Comparison of ENCODE assay signal across 1 cellular context in the genomic region with DNA sequence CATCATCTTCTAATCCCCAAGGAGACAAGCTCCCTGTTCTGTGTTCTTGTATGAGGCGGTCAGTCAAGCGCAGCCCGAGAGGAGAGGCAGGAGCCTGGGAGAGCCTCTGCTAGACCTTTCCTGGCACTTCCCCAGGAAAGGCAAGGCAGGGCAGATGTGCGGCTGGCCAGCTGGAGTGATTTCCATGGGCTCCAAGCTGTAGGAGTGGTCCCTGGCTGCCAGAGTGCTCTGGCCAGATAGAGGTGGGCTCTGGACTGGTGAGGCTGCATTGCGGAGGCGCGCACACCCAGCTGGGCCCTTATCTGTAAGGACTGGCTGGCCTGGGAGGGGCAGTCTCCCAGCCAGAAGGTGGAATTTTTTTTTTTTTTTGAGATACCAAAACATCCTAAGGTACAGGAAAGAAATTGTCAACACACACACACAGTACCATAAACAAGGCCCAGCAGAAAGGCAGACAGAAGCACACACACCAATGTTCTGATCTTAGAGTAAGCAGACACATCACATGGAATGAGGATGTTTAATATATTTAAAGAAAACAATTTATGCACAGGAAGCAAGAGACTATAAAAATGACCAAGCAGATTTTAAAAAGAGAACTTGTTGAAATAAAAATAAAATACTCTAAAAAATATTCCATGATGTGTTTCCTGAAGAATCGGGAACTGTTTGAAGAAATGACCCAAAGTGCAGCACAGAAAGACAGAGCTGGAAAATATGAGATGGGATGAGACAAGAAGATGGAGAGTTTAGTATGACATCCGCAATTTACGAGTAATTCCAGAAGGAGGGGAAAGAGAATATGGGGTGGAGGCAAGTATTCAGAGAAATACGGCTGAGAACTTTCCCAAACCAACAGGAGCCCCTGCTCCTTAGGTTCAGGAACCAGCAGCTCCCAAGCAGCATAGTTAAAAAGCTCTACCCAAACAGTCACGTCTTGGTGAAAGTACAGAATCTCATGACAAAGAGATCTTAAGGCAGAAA.
TF ChIP-seq lines count a peak whose summit lies in the region.

No MANE protein-coding gene starts in this region.

TF ChIP-seq in K562, 482 proteins besides CTCF, POLR2A, EP300 and RAD21 (continued from another document and continues in another):
- TF ChIP-seq, protein P1, sequence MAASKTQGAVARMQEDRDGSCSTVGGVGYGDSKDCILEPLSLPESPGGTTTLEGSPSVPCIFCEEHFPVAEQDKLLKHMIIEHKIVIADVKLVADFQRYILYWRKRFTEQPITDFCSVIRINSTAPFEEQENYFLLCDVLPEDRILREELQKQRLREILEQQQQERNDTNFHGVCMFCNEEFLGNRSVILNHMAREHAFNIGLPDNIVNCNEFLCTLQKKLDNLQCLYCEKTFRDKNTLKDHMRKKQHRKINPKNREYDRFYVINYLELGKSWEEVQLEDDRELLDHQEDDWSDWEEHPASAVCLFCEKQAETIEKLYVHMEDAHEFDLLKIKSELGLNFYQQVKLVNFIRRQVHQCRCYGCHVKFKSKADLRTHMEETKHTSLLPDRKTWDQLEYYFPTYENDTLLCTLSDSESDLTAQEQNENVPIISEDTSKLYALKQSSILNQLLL (CRISPR knock-in tag; IDR thresholded peaks at IDR 0.05; ENCODE audit: borderline replicate concordance), result no peak
- peak; percentile 96 to 97 for TF ChIP-seq TRIM24 (IDR thresholded peaks at IDR 0.05)
- 0 out of 2 replicates have a peak, but pooled peaks have one; percentile 23 for TF ChIP-seq MYC (IDR thresholded peaks at IDR 0.05; ENCODE audit: low read depth, low read length)
- no peak for TF ChIP-seq MYC (CRISPR knock-in tag; IDR thresholded peaks at IDR 0.05; ENCODE audit: borderline replicate concordance, low read depth)
- TF ChIP-seq, protein P2, sequence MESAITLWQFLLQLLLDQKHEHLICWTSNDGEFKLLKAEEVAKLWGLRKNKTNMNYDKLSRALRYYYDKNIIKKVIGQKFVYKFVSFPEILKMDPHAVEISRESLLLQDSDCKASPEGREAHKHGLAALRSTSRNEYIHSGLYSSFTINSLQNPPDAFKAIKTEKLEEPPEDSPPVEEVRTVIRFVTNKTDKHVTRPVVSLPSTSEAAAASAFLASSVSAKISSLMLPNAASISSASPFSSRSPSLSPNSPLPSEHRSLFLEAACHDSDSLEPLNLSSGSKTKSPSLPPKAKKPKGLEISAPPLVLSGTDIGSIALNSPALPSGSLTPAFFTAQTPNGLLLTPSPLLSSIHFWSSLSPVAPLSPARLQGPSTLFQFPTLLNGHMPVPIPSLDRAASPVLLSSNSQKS (CRISPR knock-in tag; IDR thresholded peaks at IDR 0.05), result no peak
- peak; percentile 96 for TF ChIP-seq CXXC5 (CRISPR knock-in tag; IDR thresholded peaks at IDR 0.05)
- no peak for TF ChIP-seq ILK (tag; IDR thresholded peaks at IDR 0.05; ENCODE audit: borderline replicate concordance, low read depth)
- TF ChIP-seq, protein P3, sequence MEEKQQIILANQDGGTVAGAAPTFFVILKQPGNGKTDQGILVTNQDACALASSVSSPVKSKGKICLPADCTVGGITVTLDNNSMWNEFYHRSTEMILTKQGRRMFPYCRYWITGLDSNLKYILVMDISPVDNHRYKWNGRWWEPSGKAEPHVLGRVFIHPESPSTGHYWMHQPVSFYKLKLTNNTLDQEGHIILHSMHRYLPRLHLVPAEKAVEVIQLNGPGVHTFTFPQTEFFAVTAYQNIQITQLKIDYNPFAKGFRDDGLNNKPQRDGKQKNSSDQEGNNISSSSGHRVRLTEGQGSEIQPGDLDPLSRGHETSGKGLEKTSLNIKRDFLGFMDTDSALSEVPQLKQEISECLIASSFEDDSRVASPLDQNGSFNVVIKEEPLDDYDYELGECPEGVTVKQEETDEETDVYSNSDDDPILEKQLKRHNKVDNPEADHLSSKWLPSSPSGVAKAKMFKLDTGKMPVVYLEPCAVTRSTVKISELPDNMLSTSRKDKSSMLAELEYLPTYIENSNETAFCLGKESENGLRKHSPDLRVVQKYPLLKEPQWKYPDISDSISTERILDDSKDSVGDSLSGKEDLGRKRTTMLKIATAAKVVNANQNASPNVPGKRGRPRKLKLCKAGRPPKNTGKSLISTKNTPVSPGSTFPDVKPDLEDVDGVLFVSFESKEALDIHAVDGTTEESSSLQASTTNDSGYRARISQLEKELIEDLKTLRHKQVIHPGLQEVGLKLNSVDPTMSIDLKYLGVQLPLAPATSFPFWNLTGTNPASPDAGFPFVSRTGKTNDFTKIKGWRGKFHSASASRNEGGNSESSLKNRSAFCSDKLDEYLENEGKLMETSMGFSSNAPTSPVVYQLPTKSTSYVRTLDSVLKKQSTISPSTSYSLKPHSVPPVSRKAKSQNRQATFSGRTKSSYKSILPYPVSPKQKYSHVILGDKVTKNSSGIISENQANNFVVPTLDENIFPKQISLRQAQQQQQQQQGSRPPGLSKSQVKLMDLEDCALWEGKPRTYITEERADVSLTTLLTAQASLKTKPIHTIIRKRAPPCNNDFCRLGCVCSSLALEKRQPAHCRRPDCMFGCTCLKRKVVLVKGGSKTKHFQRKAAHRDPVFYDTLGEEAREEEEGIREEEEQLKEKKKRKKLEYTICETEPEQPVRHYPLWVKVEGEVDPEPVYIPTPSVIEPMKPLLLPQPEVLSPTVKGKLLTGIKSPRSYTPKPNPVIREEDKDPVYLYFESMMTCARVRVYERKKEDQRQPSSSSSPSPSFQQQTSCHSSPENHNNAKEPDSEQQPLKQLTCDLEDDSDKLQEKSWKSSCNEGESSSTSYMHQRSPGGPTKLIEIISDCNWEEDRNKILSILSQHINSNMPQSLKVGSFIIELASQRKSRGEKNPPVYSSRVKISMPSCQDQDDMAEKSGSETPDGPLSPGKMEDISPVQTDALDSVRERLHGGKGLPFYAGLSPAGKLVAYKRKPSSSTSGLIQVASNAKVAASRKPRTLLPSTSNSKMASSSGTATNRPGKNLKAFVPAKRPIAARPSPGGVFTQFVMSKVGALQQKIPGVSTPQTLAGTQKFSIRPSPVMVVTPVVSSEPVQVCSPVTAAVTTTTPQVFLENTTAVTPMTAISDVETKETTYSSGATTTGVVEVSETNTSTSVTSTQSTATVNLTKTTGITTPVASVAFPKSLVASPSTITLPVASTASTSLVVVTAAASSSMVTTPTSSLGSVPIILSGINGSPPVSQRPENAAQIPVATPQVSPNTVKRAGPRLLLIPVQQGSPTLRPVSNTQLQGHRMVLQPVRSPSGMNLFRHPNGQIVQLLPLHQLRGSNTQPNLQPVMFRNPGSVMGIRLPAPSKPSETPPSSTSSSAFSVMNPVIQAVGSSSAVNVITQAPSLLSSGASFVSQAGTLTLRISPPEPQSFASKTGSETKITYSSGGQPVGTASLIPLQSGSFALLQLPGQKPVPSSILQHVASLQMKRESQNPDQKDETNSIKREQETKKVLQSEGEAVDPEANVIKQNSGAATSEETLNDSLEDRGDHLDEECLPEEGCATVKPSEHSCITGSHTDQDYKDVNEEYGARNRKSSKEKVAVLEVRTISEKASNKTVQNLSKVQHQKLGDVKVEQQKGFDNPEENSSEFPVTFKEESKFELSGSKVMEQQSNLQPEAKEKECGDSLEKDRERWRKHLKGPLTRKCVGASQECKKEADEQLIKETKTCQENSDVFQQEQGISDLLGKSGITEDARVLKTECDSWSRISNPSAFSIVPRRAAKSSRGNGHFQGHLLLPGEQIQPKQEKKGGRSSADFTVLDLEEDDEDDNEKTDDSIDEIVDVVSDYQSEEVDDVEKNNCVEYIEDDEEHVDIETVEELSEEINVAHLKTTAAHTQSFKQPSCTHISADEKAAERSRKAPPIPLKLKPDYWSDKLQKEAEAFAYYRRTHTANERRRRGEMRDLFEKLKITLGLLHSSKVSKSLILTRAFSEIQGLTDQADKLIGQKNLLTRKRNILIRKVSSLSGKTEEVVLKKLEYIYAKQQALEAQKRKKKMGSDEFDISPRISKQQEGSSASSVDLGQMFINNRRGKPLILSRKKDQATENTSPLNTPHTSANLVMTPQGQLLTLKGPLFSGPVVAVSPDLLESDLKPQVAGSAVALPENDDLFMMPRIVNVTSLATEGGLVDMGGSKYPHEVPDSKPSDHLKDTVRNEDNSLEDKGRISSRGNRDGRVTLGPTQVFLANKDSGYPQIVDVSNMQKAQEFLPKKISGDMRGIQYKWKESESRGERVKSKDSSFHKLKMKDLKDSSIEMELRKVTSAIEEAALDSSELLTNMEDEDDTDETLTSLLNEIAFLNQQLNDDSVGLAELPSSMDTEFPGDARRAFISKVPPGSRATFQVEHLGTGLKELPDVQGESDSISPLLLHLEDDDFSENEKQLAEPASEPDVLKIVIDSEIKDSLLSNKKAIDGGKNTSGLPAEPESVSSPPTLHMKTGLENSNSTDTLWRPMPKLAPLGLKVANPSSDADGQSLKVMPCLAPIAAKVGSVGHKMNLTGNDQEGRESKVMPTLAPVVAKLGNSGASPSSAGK (IDR thresholded peaks at IDR 0.05), result no peak
- no peak for TF ChIP-seq CEBPB (tag; IDR thresholded peaks at IDR 0.05)
- TF ChIP-seq PTBP1 (IDR thresholded peaks at IDR 0.05; ENCODE audit: low read depth, low read length), result no peak
- no peak for TF ChIP-seq ZNF668 (CRISPR knock-in tag; IDR thresholded peaks at IDR 0.05)
- peak; percentile 89 for TF ChIP-seq GATA2 (CRISPR knock-in tag; IDR thresholded peaks at IDR 0.05)
- TF ChIP-seq, protein P4, sequence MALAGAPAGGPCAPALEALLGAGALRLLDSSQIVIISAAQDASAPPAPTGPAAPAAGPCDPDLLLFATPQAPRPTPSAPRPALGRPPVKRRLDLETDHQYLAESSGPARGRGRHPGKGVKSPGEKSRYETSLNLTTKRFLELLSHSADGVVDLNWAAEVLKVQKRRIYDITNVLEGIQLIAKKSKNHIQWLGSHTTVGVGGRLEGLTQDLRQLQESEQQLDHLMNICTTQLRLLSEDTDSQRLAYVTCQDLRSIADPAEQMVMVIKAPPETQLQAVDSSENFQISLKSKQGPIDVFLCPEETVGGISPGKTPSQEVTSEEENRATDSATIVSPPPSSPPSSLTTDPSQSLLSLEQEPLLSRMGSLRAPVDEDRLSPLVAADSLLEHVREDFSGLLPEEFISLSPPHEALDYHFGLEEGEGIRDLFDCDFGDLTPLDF (CRISPR knock-in tag; IDR thresholded peaks at IDR 0.05), result no peak
- TF ChIP-seq POLR3G (IDR thresholded peaks at IDR 0.05; ENCODE audit: extremely low read depth, insufficient read length, insufficient replicate concordance), result no peak
- TF ChIP-seq ZNF354B (CRISPR knock-in tag; IDR thresholded peaks at IDR 0.05), result no peak
- no peak for TF ChIP-seq SMAD1 (IDR thresholded peaks at IDR 0.05; ENCODE audit: low read depth, low read length, partially characterized antibody)
- peak; percentile 55; the same call in 1 of the 2 replicates for TF ChIP-seq ZNF274 (IDR thresholded peaks at IDR 0.05; ENCODE audit: borderline replicate concordance, low read depth, low read length)
- peak; percentile 95 for TF ChIP-seq DACH1 (IDR thresholded peaks at IDR 0.05; ENCODE audit: partially characterized antibody)
- TF ChIP-seq RAD51 (IDR thresholded peaks at IDR 0.05; ENCODE audit: borderline replicate concordance, low read depth), result no peak
- TF ChIP-seq MAFK (IDR thresholded peaks at IDR 0.05; ENCODE audit: low read length), result no peak
- TF ChIP-seq, protein P5, sequence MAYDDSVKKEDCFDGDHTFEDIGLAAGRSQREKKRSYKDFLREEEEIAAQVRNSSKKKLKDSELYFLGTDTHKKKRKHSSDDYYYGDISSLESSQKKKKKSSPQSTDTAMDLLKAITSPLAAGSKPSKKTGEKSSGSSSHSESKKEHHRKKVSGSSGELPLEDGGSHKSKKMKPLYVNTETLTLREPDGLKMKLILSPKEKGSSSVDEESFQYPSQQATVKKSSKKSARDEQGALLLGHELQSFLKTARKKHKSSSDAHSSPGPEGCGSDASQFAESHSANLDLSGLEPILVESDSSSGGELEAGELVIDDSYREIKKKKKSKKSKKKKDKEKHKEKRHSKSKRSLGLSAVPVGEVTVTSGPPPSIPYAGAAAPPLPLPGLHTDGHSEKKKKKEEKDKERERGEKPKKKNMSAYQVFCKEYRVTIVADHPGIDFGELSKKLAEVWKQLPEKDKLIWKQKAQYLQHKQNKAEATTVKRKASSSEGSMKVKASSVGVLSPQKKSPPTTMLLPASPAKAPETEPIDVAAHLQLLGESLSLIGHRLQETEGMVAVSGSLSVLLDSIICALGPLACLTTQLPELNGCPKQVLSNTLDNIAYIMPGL (CRISPR knock-in tag; IDR thresholded peaks at IDR 0.05), result no peak
- TF ChIP-seq NCOA6 (IDR thresholded peaks at IDR 0.05), result no peak
- peak; percentile 59; the same call in 1 of the 2 replicates for TF ChIP-seq ZNF316 (IDR thresholded peaks at IDR 0.05)
- TF ChIP-seq ZBTB17 (CRISPR knock-in tag; IDR thresholded peaks at IDR 0.05), result no peak
- TF ChIP-seq, protein P6, sequence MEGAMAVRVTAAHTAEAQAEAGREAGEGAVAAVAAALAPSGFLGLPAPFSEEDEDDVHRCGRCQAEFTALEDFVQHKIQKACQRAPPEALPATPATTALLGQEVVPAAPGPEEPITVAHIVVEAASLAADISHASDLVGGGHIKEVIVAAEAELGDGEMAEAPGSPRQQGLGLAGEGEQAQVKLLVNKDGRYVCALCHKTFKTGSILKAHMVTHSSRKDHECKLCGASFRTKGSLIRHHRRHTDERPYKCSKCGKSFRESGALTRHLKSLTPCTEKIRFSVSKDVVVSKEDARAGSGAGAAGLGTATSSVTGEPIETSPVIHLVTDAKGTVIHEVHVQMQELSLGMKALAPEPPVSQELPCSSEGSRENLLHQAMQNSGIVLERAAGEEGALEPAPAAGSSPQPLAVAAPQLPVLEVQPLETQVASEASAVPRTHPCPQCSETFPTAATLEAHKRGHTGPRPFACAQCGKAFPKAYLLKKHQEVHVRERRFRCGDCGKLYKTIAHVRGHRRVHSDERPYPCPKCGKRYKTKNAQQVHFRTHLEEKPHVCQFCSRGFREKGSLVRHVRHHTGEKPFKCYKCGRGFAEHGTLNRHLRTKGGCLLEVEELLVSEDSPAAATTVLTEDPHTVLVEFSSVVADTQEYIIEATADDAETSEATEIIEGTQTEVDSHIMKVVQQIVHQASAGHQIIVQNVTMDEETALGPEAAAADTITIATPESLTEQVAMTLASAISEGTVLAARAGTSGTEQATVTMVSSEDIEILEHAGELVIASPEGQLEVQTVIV (CRISPR knock-in tag; IDR thresholded peaks at IDR 0.05; ENCODE audit: borderline replicate concordance), result no peak
- peak; percentile 67; the same call in 1 of the 2 replicates for TF ChIP-seq CREB1 (IDR thresholded peaks at IDR 0.05)
- no peak; the same call in 1 of the 2 replicates for TF ChIP-seq CREB1 (CRISPR knock-in tag; IDR thresholded peaks at IDR 0.05)
- peak; percentile 87; the same call in 1 of the 2 replicates for TF ChIP-seq SMARCC2 (IDR thresholded peaks at IDR 0.05; ENCODE audit: low read depth)
- TF ChIP-seq, protein P7, sequence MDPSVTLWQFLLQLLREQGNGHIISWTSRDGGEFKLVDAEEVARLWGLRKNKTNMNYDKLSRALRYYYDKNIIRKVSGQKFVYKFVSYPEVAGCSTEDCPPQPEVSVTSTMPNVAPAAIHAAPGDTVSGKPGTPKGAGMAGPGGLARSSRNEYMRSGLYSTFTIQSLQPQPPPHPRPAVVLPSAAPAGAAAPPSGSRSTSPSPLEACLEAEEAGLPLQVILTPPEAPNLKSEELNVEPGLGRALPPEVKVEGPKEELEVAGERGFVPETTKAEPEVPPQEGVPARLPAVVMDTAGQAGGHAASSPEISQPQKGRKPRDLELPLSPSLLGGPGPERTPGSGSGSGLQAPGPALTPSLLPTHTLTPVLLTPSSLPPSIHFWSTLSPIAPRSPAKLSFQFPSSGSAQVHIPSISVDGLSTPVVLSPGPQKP (CRISPR knock-in tag; IDR thresholded peaks at IDR 0.05), result no peak
- no peak for TF ChIP-seq ZNF143 (CRISPR knock-in tag; IDR thresholded peaks at IDR 0.05)
- no peak for TF ChIP-seq ELF4 (CRISPR knock-in tag; IDR thresholded peaks at IDR 0.05)
- no peak for TF ChIP-seq NUFIP1 (IDR thresholded peaks at IDR 0.05; ENCODE audit: partially characterized antibody)
- TF ChIP-seq RFX7 (CRISPR knock-in tag; IDR thresholded peaks at IDR 0.05), result no peak
- no peak for TF ChIP-seq SMC3 (conservative IDR thresholded peaks at IDR 0.05; ENCODE audit: insufficient read depth, low read depth, low read length)
- no peak for TF ChIP-seq ZNF586 (CRISPR knock-in tag; conservative IDR thresholded peaks at IDR 0.05)
